ENCODE assay signal across 8 cellular contexts in the genomic region with DNA sequence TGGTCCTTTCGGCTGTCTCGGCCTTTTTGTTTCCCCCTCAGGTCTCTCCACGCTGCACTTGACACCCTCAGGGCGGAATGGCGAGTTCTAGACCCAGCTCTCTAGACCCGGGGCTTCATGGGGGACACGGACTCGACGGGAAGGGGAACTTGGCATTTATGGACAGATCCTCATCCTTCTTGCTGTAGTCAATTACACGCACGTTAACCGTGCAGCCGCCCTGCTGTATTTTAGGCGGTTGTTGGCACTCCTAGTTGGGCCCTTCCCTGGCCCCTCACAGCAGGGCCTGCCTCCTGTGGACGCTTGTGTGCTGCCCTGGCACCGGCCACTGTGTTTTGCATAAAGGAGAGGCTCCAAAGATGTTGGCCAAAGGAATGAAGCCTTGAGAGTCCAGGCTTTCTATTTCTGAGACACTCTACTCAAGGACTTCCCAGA. TPM values are rescaled to one million over a fixed set of nuclear protein-coding genes. Genes with fewer than 3 reads are reported as not detected.
DNase-seq lines count a peak whose midpoint lies in the region; ATAC-seq and TF ChIP-seq lines count a peak whose summit lies in the region.

No MANE protein-coding gene starts in this region.

- peaks cover 29% of the 10 kb centered on the region for H3K36me3 Mint-ChIP-seq in activated CD8-positive, alpha-beta T cell treated with anti-CD3 and anti-CD28 coated beads, Interleukin-2, amount 10 ng/mL, durations not matched to agents 7 days and 5 days (ENCODE audit: low read depth)
- peaks cover 19% of the 10 kb centered on the region for H3K36me3 Mint-ChIP-seq in neural progenitor cell

- no peaks in the 10 kb centered on the region for H3K9me3 ChIP-seq in neural progenitor cell (ENCODE audit: low read depth)

- POLR2A ChIA-PET in activated CD8-positive, alpha-beta T cell treated with anti-CD3 and anti-CD28 coated beads, Interleukin-2, amount 10 ng/mL, durations not matched to agents 7 days and 5 days (lab: Charles Lee): no interaction called here

- DNase-seq in GM03348 (ENCODE audit: low spot score): peak; percentile 32
- no peak for DNase-seq in HL-60 (ENCODE audit: low read depth in 1 of 2, low spot score in 1 of 2)
- no peak for DNase-seq in activated CD8-positive, alpha-beta T cell treated with anti-CD3 and anti-CD28 coated beads, Interleukin-2, amount 10 ng/mL, durations not matched to agents 7 days and 5 days
- peak; percentile 7 for DNase-seq in fibroblast of villous mesenchyme (ENCODE audit: low read depth)
- no peak for DNase-seq in neural progenitor cell (ENCODE audit: low spot score)
- DNase-seq in GDM1 (lab: John Stamatoyannopoulos, UW): no peak
- no peak for DNase-seq in NK-92 (lab: John Stamatoyannopoulos, UW; ENCODE audit: unreplicated experiment)

- TF ChIP-seq CTCF in HL-60 (IDR thresholded peaks at IDR 0.05; ENCODE audit: insufficient read depth, low read length) (no peak), fibroblast of villous mesenchyme (IDR thresholded peaks at IDR 0.05; ENCODE audit: insufficient read depth, low read depth, low read length) (no peak), neural progenitor cell (IDR thresholded peaks at IDR 0.05) (no peak)

- H3K4me3 Mint-ChIP-seq in activated CD8-positive, alpha-beta T cell treated with anti-CD3 and anti-CD28 coated beads, Interleukin-2, amount 10 ng/mL, durations not matched to agents 7 days and 5 days: peak overlapping the region; percentile 72
- peak overlapping the region; percentile 87 for H3K4me3 Mint-ChIP-seq in neural progenitor cell

- peak overlapping the region; percentile 88 for H3K4me2 ChIP-seq in neural progenitor cell

- H3K9ac ChIP-seq in neural progenitor cell: no peak overlapping the region

- H3K4me3 ChIP-seq in HL-60 (replicated peaks; ENCODE audit: insufficient read depth, low read length): peak overlapping the region; percentile 80
- peak overlapping the region; percentile 93 for H3K4me3 ChIP-seq in fibroblast of villous mesenchyme (ENCODE audit: low read depth, low read length)
- peak overlapping the region; percentile 91 for H3K4me3 ChIP-seq in neural progenitor cell

- H3K27me3 ChIP-seq in HL-60 (ENCODE audit: insufficient read depth, poor library complexity, severe bottlenecking) (no peaks in the 10 kb centered on the region), neural progenitor cell (peaks cover 20% of the 10 kb centered on the region)

- H3F3A ChIP-seq in neural progenitor cell (ENCODE audit: low read depth): peaks cover 10% of the 10 kb centered on the region

- H3K27ac Mint-ChIP-seq in activated CD8-positive, alpha-beta T cell treated with anti-CD3 and anti-CD28 coated beads, Interleukin-2, amount 10 ng/mL, durations not matched to agents 7 days and 5 days: peak overlapping the region; percentile 81
- peak overlapping the region; percentile 63 for H3K27ac Mint-ChIP-seq in neural progenitor cell

- H2AFZ ChIP-seq in neural progenitor cell (replicated peaks): peak overlapping the region; percentile 97

- ATAC-seq in activated CD8-positive, alpha-beta T cell treated with anti-CD3 and anti-CD28 coated beads, Interleukin-2, amount 10 ng/mL, durations not matched to agents 7 days and 5 days: no peak
- ATAC-seq in GM18907 (IDR thresholded peaks at IDR 0.05; ENCODE audit: unreplicated experiment): no peak

- peaks cover 6% of the 10 kb centered on the region for H3K27me3 Mint-ChIP-seq in activated CD8-positive, alpha-beta T cell treated with anti-CD3 and anti-CD28 coated beads, Interleukin-2, amount 10 ng/mL, durations not matched to agents 7 days and 5 days (ENCODE audit: low read depth)
- H3K27me3 Mint-ChIP-seq in neural progenitor cell (ENCODE audit: insufficient read depth, low read depth): peaks cover 5% of the 10 kb centered on the region

- no peaks in the 10 kb centered on the region for H3K36me3 ChIP-seq in neural progenitor cell

- peaks cover 11% of the 10 kb centered on the region for H3K4me1 ChIP-seq in neural progenitor cell

- H3K9me3 Mint-ChIP-seq in activated CD8-positive, alpha-beta T cell treated with anti-CD3 and anti-CD28 coated beads, Interleukin-2, amount 10 ng/mL, durations not matched to agents 7 days and 5 days (ENCODE audit: insufficient read depth): no peaks in the 10 kb centered on the region
- H3K9me3 Mint-ChIP-seq in neural progenitor cell: peaks cover 2% of the 10 kb centered on the region

- peaks cover 8% of the 10 kb centered on the region for H4K20me1 ChIP-seq in neural progenitor cell (ENCODE audit: low read depth)

- CTCF ChIA-PET in activated CD8-positive, alpha-beta T cell treated with anti-CD3 and anti-CD28 coated beads, Interleukin-2, amount 10 ng/mL, durations not matched to agents 7 days and 5 days (lab: Charles Lee): interaction anchor here (1.6 kb wide), 1 partner anchor 205 kb away, joined by 3 read pairs; no protein-coding TSS in a partner anchor

- no peak overlapping the region for H3K27ac ChIP-seq in HL-60 (replicated peaks)
- H3K27ac ChIP-seq in neural progenitor cell: no peak overlapping the region

- peaks cover 51% of the 10 kb centered on the region for H3K4me1 Mint-ChIP-seq in activated CD8-positive, alpha-beta T cell treated with anti-CD3 and anti-CD28 coated beads, Interleukin-2, amount 10 ng/mL, durations not matched to agents 7 days and 5 days (ENCODE audit: low read depth)
- peaks cover 19% of the 10 kb centered on the region for H3K4me1 Mint-ChIP-seq in neural progenitor cell

- H3K79me2 ChIP-seq in neural progenitor cell (ENCODE audit: low read depth): peaks cover 40% of the 10 kb centered on the region

RNA-seq across cellular contexts. Expression of a gene that starts 0.6 kb away (rescaled TPM):
- 10 to 100 TPM; 40.7 to 43.3 TPM for total RNA-seq in activated CD8-positive, alpha-beta T cell treated with anti-CD3 and anti-CD28 coated beads, Interleukin-2, amount 10 ng/mL, durations not matched to agents 7 days and 5 days
- total RNA-seq in fibroblast of villous mesenchyme (23.5 and 42.3 TPM in 2 replicates), neural progenitor cell (ENCODE audit: low replicate concordance) (39.2 and 44.7 TPM in 2 replicates)

Comparison
In these comparisons a context has a peak if more than half of its experiments do, and no peak if none do; other contexts are left out.
1. DNase-seq: peak in GM03348 (single experiment) and fibroblast of villous mesenchyme (single experiment); none in HL-60 (0 of 2), activated CD8-positive, alpha-beta T cell treated with anti-CD3 and anti-CD28 coated beads, Interleukin-2, amount 10 ng/mL, durations not matched to agents 7 days and 5 days (single experiment), neural progenitor cell (single experiment), GDM1 (single experiment) and NK-92 (single experiment).
2. Peak in every context shown above with its lines, with median percentiles within 50 percentile points of each other: H3K4me3 ChIP-seq.